Comparison of ENCODE assay signal across 1 cellular context in the genomic region with DNA sequence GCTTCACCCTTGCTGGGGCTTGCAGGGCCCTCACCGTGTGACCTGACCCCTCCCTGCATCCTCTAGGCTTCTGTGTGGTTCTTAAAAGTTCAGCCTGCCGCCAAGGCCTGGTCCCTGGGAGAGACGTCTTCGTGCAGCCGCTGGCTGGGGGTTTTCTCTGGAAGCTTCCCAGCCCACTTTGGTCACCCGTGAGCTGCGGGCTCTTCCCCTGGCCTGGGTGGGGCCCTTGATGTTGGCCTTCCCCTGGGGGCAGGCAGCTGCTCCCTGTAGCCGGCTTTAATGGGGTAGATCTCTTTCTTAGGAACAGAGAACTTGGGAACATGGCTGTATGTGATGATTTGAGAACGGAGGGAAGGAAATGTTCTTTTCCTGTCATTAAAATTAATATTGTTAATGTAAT.
TF ChIP-seq lines count a peak whose summit lies in the region.

No MANE protein-coding gene starts in this region.

TF ChIP-seq in H1, 55 proteins besides CTCF, POLR2A, EP300 and RAD21:
- TF ChIP-seq TBP (IDR thresholded peaks at IDR 0.05; ENCODE audit: low read depth, low read length) (no peak), NANOG (IDR thresholded peaks at IDR 0.05; ENCODE audit: insufficient read depth, low read depth, low read length, poor library complexity, severe bottlenecking) (no peak), SP1 (IDR thresholded peaks at IDR 0.05; ENCODE audit: low read depth, low read length) (no peak)
- TF ChIP-seq, protein P1, sequence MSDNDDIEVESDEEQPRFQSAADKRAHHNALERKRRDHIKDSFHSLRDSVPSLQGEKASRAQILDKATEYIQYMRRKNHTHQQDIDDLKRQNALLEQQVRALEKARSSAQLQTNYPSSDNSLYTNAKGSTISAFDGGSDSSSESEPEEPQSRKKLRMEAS (IDR thresholded peaks at IDR 0.05) = no peak
TF ChIP-seq in H1: peak in this region for 0.
